34 cellular contexts compared by ENCODE assay signal in the genomic region with DNA sequence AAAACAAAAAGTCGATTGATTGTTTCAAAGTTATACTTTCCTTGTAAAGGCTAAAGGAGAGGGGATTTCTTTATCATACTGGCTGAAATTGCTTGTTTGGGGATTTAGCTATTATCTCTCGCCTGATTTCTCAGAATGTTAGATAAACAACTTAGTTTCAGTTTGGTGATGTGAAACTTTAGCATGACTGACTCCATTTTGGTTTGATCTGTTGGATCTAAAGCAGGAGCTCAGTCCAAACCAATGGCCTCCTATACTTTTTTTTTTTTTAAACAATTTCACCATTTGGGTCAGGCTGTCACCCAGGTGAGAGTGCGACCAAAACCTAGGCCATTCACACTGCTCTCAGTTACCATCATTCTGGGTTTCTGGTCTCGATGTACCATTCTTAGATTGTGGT.
"Had no signal": no experiment of that assay in that cellular context is flagged by ENCODE, and none has a peak within 500 bp of the region (broad histone marks: within the 10 kb centered on the region; RNA-seq: fewer than 3 reads in every experiment).

No MANE protein-coding gene starts in this region.

- ATAC-seq: activated naive CD4-positive, alpha-beta T cell treated with anti-CD3 and anti-CD28 coated beads, Interleukin-2, amount 50 U/mL, for 72 hours; activated naive CD8-positive, alpha-beta T cell treated with anti-CD3 and anti-CD28 coated beads, Interleukin-2, amount 50 U/mL, for 24 hours; activated T-cell treated with anti-CD3 and anti-CD28 coated beads, Interleukin-2, amount 50 U/mL, for 4 hours; activated T-cell treated with anti-CD3 and anti-CD28 coated beads, Interleukin-2, amount 50 U/mL, for 72 hours; activated T-helper 17 cell treated with anti-CD3 and anti-CD28 coated beads, Interleukin-2, amount 50 U/mL, for 72 hours; body of pancreas had no signal

- H3K9me3 ChIP-seq: adrenal gland, ascending aorta, body of pancreas, breast epithelium had no signal

- DNase-seq: activated effector memory CD4-positive, alpha-beta T cell treated with anti-CD3 and anti-CD28 coated beads, Interleukin-2, amount 50 U/mL, for 16 hours; activated effector memory CD4-positive, alpha-beta T cell treated with Interleukin-2 at 50 U/mL for 16 hours; activated gamma-delta T cell; activated gamma-delta T cell treated with Interleukin-2 at 50 U/mL for 16 hours; activated naive CD4-positive, alpha-beta T cell; activated naive CD4-positive, alpha-beta T cell treated with anti-CD3 and anti-CD28 coated beads for 36 hours; activated naive CD4-positive, alpha-beta T cell treated with anti-CD3 and anti-CD28 coated beads, Interleukin-2, amount 10 ng/mL, durations not matched to agents 7 days and 5 days; activated naive CD4-positive, alpha-beta T cell treated with anti-CD3 and anti-CD28 coated beads, Interleukin-2, amount 50 U/mL, for 16 hours; activated naive CD4-positive, alpha-beta T cell treated with Interleukin-2 at 50 U/mL for 16 hours; activated naive CD8-positive, alpha-beta T cell treated with anti-CD3 and anti-CD28 coated beads for 36 hours; activated naive CD8-positive, alpha-beta T cell treated with anti-CD3 and anti-CD28 coated beads, Interleukin-2, amount 10 ng/mL, durations not matched to agents 7 days and 5 days; activated naive CD8-positive, alpha-beta T cell treated with anti-CD3 and anti-CD28 coated beads, Interleukin-2, amount 50 U/mL, for 24 hours; activated T-cell treated with anti-CD3 and anti-CD28 coated beads, Interleukin-2, amount 50 U/mL, for 1 hour; activated T-cell treated with anti-CD3 and anti-CD28 coated beads, Interleukin-2, amount 50 U/mL, for 24 hours; activated T-cell treated with anti-CD3 and anti-CD28 coated beads, Interleukin-2, amount 50 U/mL, for 4 hours; activated T-cell treated with anti-CD3 and anti-CD28 coated beads, Interleukin-2, amount 50 U/mL, for 48 hours; activated T-cell treated with anti-CD3 and anti-CD28 coated beads, Interleukin-2, amount 50 U/mL, for 72 hours; adrenal gland; amniotic stem cell; amygdala; anterior cingulate cortex; aorta; body of pancreas; brain microvascular endothelial cell; caudate nucleus; central memory CD4-positive, alpha-beta T cell; cerebellar nuclear complex had no signal

- FAIRE-seq: astrocyte, bronchial epithelial cell had no signal

- H3K4me3 ChIP-seq: adrenal gland, ascending aorta, body of pancreas, breast epithelium, cardiac muscle cell had no signal

- H3K36me3 ChIP-seq: adrenal gland, ascending aorta, brain microvascular endothelial cell, breast epithelium, cardiac muscle cell had no signal

- H3K27me3 ChIP-seq: adrenal gland, ascending aorta, body of pancreas, brain microvascular endothelial cell, breast epithelium, cardiac muscle cell had no signal

- H3K27ac ChIP-seq: adrenal gland, ascending aorta, body of pancreas, brain microvascular endothelial cell, breast epithelium, cardiac muscle cell had no signal

- H3K4me1 ChIP-seq: adrenal gland, ascending aorta, body of pancreas, breast epithelium had no signal
